In genomic region chr9:81623778-81624177, GRCh38 we compare ENCODE assay signal across 1 cellular context.
TF ChIP-seq lines count a peak whose summit lies in the region.

No MANE protein-coding gene starts in this region.

TF ChIP-seq in GM23338, 12 proteins besides CTCF, POLR2A, EP300 and RAD21:
- no peak for TF ChIP-seq ZNF462 (CRISPR knock-in tag; IDR thresholded peaks at IDR 0.05)
- no peak for TF ChIP-seq POLR2AphosphoS5 (IDR thresholded peaks at IDR 0.05; ENCODE audit: low read depth)
- TF ChIP-seq ZNF114 (CRISPR knock-in tag; IDR thresholded peaks at IDR 0.05), result no peak
- no peak for TF ChIP-seq EZH2 (IDR thresholded peaks at IDR 0.05; ENCODE audit: low read depth, unreplicated experiment)
- TF ChIP-seq ZNF331 (CRISPR knock-in tag; IDR thresholded peaks at IDR 0.05; ENCODE audit: low read depth), result no peak
- TF ChIP-seq EZH2phosphoT487 (IDR thresholded peaks at IDR 0.05; ENCODE audit: unreplicated experiment), result no peak
- TF ChIP-seq REST (IDR thresholded peaks at IDR 0.05; ENCODE audit: unreplicated experiment), result no peak
- TF ChIP-seq NANOG (IDR thresholded peaks at IDR 0.05; ENCODE audit: borderline replicate concordance), result no peak
- no peak for TF ChIP-seq JUNB (IDR thresholded peaks at IDR 0.05; ENCODE audit: unreplicated experiment)
- no peak for TF ChIP-seq STAT1 (IDR thresholded peaks at IDR 0.05; ENCODE audit: unreplicated experiment)
- no peak for TF ChIP-seq ETS1 (IDR thresholded peaks at IDR 0.05)
- no peak for TF ChIP-seq CREB1 (CRISPR knock-in tag; IDR thresholded peaks at IDR 0.05; ENCODE audit: low read depth)
